ENCODE assay signal across 1 cellular context in the genomic region with DNA sequence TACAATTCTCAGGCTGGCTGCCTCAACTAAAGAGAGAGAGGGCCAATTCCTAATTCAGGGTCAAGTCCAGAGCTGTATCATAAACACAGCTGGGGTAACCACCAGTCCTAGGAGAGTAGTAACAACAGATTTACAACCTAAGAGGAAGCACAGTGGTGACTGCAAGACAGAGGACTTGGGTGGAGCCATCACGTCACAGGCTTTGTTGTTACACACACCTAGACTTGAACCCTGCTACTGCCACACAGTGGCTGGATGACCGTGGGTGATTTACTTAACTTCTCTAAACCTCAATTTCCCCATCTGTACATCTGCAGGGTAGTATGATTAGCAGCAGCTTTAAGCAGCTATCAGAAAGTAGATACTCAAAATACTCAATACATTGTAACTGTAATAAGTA.
TF ChIP-seq lines count a peak whose summit lies in the region.

No MANE protein-coding gene starts in this region.

TF ChIP-seq in GM12878, 131 proteins besides CTCF, POLR2A, EP300 and RAD21 (continued from another document):
- TF ChIP-seq, protein P1, sequence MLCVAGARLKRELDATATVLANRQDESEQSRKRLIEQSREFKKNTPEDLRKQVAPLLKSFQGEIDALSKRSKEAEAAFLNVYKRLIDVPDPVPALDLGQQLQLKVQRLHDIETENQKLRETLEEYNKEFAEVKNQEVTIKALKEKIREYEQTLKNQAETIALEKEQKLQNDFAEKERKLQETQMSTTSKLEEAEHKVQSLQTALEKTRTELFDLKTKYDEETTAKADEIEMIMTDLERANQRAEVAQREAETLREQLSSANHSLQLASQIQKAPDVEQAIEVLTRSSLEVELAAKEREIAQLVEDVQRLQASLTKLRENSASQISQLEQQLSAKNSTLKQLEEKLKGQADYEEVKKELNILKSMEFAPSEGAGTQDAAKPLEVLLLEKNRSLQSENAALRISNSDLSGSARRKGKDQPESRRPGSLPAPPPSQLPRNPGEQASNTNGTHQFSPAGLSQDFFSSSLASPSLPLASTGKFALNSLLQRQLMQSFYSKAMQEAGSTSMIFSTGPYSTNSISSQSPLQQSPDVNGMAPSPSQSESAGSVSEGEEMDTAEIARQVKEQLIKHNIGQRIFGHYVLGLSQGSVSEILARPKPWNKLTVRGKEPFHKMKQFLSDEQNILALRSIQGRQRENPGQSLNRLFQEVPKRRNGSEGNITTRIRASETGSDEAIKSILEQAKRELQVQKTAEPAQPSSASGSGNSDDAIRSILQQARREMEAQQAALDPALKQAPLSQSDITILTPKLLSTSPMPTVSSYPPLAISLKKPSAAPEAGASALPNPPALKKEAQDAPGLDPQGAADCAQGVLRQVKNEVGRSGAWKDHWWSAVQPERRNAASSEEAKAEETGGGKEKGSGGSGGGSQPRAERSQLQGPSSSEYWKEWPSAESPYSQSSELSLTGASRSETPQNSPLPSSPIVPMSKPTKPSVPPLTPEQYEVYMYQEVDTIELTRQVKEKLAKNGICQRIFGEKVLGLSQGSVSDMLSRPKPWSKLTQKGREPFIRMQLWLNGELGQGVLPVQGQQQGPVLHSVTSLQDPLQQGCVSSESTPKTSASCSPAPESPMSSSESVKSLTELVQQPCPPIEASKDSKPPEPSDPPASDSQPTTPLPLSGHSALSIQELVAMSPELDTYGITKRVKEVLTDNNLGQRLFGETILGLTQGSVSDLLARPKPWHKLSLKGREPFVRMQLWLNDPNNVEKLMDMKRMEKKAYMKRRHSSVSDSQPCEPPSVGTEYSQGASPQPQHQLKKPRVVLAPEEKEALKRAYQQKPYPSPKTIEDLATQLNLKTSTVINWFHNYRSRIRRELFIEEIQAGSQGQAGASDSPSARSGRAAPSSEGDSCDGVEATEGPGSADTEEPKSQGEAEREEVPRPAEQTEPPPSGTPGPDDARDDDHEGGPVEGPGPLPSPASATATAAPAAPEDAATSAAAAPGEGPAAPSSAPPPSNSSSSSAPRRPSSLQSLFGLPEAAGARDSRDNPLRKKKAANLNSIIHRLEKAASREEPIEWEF (IDR thresholded peaks at IDR 0.05; ENCODE audit: insufficient replicate concordance, low read depth, low read length), result no peak
- TF ChIP-seq ZNF622 (IDR thresholded peaks at IDR 0.05) (no peak), MEF2B (IDR thresholded peaks at IDR 0.05; ENCODE audit: partially characterized antibody, poor library complexity, severe bottlenecking) (no peak), SMAD1 (IDR thresholded peaks at IDR 0.05; ENCODE audit: low read depth, partially characterized antibody) (no peak), IKZF2 (IDR thresholded peaks at IDR 0.05) (no peak), HDAC2 (IDR thresholded peaks at IDR 0.05) (no peak), TARDBP (IDR thresholded peaks at IDR 0.05; ENCODE audit: borderline replicate concordance) (no peak)
- TF ChIP-seq, protein P2, sequence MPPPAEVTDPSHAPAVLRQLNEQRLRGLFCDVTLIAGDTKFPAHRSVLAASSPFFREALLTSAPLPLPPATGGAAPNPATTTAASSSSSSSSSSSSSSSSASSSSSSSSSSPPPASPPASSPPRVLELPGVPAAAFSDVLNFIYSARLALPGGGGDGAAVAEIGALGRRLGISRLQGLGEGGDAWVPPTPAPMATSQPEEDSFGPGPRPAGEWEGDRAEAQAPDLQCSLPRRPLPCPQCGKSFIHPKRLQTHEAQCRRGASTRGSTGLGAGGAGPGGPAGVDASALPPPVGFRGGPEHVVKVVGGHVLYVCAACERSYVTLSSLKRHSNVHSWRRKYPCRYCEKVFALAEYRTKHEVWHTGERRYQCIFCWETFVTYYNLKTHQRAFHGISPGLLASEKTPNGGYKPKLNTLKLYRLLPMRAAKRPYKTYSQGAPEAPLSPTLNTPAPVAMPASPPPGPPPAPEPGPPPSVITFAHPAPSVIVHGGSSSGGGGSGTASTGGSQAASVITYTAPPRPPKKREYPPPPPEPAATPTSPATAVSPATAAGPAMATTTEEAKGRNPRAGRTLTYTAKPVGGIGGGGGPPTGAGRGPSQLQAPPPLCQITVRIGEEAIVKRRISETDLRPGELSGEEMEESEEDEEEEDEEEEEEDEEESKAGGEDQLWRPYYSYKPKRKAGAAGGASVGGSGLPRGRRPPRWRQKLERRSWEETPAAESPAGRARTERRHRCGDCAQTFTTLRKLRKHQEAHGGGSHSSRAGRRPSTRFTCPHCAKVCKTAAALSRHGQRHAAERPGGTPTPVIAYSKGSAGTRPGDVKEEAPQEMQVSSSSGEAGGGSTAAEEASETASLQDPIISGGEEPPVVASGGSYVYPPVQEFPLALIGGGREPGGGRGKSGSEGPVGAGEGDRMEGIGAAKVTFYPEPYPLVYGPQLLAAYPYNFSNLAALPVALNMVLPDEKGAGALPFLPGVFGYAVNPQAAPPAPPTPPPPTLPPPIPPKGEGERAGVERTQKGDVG (CRISPR knock-in tag; IDR thresholded peaks at IDR 0.05), result no peak
